1 cellular context compared by ENCODE assay signal in genomic region chr9:135971892-135972291, GRCh38.
TF ChIP-seq lines count a peak whose summit lies in the region.

No MANE protein-coding gene starts in this region.

TF ChIP-seq in HepG2, 621 proteins besides CTCF, POLR2A, EP300 and RAD21 (continued from another document and continues in another):
- TF ChIP-seq ZNF609 (CRISPR knock-in tag; IDR thresholded peaks at IDR 0.05; ENCODE audit: borderline replicate concordance) (peak; percentile 78), PRDM10 (CRISPR knock-in tag; IDR thresholded peaks at IDR 0.05; ENCODE audit: low read depth) (peak; percentile 89), ZNF296 (CRISPR knock-in tag; conservative IDR thresholded peaks at IDR 0.05) (peak; percentile 98), YEATS4 (CRISPR knock-in tag; IDR thresholded peaks at IDR 0.05; ENCODE audit: borderline replicate concordance) (peak; percentile 74; the same call in 1 of the 2 replicates), RXRA (CRISPR knock-in tag; IDR thresholded peaks at IDR 0.05) (peak; percentile 81), GATAD1 (CRISPR knock-in tag; IDR thresholded peaks at IDR 0.05) (peak; percentile 86), HINFP (CRISPR knock-in tag; IDR thresholded peaks at IDR 0.05; ENCODE audit: low read depth) (peak; percentile 96), JARID2 (CRISPR knock-in tag; IDR thresholded peaks at IDR 0.05; ENCODE audit: insufficient replicate concordance) (peak; percentile 99), ZNF354B (CRISPR knock-in tag; IDR thresholded peaks at IDR 0.05) (peak; percentile 86; the same call in 1 of the 2 replicates), ZNF891 (CRISPR knock-in tag; IDR thresholded peaks at IDR 0.05) (peak; percentile 100), ZNF616 (CRISPR knock-in tag; IDR thresholded peaks at IDR 0.05; ENCODE audit: low read depth) (peak; percentile 98), MIER3 (CRISPR knock-in tag; IDR thresholded peaks at IDR 0.05; ENCODE audit: borderline replicate concordance) (peak; percentile 99), HNRNPUL1 (IDR thresholded peaks at IDR 0.05; ENCODE audit: low read depth, low read length) (no peak), ZNF652 (CRISPR knock-in tag; IDR thresholded peaks at IDR 0.05; ENCODE audit: borderline replicate concordance, low read depth) (peak; percentile 60), PLRG1 (conservative IDR thresholded peaks at IDR 0.05) (no peak), RXRB (CRISPR knock-in tag; IDR thresholded peaks at IDR 0.05; ENCODE audit: borderline replicate concordance) (peak; percentile 92)
- TF ChIP-seq, protein P1, sequence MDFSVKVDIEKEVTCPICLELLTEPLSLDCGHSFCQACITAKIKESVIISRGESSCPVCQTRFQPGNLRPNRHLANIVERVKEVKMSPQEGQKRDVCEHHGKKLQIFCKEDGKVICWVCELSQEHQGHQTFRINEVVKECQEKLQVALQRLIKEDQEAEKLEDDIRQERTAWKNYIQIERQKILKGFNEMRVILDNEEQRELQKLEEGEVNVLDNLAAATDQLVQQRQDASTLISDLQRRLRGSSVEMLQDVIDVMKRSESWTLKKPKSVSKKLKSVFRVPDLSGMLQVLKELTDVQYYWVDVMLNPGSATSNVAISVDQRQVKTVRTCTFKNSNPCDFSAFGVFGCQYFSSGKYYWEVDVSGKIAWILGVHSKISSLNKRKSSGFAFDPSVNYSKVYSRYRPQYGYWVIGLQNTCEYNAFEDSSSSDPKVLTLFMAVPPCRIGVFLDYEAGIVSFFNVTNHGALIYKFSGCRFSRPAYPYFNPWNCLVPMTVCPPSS (IDR thresholded peaks at IDR 0.05): no peak
- TF ChIP-seq, protein P2, sequence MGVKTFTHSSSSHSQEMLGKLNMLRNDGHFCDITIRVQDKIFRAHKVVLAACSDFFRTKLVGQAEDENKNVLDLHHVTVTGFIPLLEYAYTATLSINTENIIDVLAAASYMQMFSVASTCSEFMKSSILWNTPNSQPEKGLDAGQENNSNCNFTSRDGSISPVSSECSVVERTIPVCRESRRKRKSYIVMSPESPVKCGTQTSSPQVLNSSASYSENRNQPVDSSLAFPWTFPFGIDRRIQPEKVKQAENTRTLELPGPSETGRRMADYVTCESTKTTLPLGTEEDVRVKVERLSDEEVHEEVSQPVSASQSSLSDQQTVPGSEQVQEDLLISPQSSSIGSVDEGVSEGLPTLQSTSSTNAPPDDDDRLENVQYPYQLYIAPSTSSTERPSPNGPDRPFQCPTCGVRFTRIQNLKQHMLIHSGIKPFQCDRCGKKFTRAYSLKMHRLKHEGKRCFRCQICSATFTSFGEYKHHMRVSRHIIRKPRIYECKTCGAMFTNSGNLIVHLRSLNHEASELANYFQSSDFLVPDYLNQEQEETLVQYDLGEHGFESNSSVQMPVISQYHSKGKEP (CRISPR knock-in tag; IDR thresholded peaks at IDR 0.05): peak; percentile 99
- TF ChIP-seq, protein P3, sequence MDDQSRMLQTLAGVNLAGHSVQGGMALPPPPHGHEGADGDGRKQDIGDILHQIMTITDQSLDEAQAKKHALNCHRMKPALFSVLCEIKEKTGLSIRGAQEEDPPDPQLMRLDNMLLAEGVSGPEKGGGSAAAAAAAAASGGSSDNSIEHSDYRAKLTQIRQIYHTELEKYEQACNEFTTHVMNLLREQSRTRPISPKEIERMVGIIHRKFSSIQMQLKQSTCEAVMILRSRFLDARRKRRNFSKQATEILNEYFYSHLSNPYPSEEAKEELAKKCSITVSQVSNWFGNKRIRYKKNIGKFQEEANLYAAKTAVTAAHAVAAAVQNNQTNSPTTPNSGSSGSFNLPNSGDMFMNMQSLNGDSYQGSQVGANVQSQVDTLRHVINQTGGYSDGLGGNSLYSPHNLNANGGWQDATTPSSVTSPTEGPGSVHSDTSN (CRISPR knock-in tag; IDR thresholded peaks at IDR 0.05; ENCODE audit: borderline replicate concordance): peak; percentile 97
- TF ChIP-seq, protein P4, sequence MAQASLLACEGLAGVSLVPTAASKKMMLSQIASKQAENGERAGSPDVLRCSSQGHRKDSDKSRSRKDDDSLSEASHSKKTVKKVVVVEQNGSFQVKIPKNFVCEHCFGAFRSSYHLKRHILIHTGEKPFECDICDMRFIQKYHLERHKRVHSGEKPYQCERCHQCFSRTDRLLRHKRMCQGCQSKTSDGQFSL (CRISPR knock-in tag; IDR thresholded peaks at IDR 0.05): peak; percentile 83; the same call in 1 of the 2 replicates
- TF ChIP-seq, protein P5, sequence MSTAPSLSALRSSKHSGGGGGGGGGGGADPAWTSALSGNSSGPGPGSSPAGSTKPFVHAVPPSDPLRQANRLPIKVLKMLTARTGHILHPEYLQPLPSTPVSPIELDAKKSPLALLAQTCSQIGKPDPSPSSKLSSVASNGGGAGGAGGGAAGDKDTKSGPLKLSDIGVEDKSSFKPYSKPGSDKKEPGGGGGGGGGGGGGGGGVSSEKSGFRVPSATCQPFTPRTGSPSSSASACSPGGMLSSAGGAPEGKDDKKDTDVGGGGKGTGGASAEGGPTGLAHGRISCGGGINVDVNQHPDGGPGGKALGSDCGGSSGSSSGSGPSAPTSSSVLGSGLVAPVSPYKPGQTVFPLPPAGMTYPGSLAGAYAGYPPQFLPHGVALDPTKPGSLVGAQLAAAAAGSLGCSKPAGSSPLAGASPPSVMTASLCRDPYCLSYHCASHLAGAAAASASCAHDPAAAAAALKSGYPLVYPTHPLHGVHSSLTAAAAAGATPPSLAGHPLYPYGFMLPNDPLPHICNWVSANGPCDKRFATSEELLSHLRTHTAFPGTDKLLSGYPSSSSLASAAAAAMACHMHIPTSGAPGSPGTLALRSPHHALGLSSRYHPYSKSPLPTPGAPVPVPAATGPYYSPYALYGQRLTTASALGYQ (CRISPR knock-in tag; IDR thresholded peaks at IDR 0.05): peak; percentile 89
- TF ChIP-seq, protein P6, sequence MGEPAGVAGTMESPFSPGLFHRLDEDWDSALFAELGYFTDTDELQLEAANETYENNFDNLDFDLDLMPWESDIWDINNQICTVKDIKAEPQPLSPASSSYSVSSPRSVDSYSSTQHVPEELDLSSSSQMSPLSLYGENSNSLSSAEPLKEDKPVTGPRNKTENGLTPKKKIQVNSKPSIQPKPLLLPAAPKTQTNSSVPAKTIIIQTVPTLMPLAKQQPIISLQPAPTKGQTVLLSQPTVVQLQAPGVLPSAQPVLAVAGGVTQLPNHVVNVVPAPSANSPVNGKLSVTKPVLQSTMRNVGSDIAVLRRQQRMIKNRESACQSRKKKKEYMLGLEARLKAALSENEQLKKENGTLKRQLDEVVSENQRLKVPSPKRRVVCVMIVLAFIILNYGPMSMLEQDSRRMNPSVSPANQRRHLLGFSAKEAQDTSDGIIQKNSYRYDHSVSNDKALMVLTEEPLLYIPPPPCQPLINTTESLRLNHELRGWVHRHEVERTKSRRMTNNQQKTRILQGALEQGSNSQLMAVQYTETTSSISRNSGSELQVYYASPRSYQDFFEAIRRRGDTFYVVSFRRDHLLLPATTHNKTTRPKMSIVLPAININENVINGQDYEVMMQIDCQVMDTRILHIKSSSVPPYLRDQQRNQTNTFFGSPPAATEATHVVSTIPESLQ (CRISPR knock-in tag; conservative IDR thresholded peaks at IDR 0.05): peak; percentile 99
- TF ChIP-seq, protein P7, sequence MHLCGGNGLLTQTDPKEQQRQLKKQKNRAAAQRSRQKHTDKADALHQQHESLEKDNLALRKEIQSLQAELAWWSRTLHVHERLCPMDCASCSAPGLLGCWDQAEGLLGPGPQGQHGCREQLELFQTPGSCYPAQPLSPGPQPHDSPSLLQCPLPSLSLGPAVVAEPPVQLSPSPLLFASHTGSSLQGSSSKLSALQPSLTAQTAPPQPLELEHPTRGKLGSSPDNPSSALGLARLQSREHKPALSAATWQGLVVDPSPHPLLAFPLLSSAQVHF (CRISPR knock-in tag; IDR thresholded peaks at IDR 0.05): peak; percentile 97
- TF ChIP-seq, protein P8, sequence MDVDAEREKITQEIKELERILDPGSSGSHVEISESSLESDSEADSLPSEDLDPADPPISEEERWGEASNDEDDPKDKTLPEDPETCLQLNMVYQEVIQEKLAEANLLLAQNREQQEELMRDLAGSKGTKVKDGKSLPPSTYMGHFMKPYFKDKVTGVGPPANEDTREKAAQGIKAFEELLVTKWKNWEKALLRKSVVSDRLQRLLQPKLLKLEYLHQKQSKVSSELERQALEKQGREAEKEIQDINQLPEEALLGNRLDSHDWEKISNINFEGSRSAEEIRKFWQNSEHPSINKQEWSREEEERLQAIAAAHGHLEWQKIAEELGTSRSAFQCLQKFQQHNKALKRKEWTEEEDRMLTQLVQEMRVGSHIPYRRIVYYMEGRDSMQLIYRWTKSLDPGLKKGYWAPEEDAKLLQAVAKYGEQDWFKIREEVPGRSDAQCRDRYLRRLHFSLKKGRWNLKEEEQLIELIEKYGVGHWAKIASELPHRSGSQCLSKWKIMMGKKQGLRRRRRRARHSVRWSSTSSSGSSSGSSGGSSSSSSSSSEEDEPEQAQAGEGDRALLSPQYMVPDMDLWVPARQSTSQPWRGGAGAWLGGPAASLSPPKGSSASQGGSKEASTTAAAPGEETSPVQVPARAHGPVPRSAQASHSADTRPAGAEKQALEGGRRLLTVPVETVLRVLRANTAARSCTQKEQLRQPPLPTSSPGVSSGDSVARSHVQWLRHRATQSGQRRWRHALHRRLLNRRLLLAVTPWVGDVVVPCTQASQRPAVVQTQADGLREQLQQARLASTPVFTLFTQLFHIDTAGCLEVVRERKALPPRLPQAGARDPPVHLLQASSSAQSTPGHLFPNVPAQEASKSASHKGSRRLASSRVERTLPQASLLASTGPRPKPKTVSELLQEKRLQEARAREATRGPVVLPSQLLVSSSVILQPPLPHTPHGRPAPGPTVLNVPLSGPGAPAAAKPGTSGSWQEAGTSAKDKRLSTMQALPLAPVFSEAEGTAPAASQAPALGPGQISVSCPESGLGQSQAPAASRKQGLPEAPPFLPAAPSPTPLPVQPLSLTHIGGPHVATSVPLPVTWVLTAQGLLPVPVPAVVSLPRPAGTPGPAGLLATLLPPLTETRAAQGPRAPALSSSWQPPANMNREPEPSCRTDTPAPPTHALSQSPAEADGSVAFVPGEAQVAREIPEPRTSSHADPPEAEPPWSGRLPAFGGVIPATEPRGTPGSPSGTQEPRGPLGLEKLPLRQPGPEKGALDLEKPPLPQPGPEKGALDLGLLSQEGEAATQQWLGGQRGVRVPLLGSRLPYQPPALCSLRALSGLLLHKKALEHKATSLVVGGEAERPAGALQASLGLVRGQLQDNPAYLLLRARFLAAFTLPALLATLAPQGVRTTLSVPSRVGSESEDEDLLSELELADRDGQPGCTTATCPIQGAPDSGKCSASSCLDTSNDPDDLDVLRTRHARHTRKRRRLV (CRISPR knock-in tag; IDR thresholded peaks at IDR 0.05): peak; percentile 95
